ENCODE assay signal across 8 cellular contexts in the genomic region with DNA sequence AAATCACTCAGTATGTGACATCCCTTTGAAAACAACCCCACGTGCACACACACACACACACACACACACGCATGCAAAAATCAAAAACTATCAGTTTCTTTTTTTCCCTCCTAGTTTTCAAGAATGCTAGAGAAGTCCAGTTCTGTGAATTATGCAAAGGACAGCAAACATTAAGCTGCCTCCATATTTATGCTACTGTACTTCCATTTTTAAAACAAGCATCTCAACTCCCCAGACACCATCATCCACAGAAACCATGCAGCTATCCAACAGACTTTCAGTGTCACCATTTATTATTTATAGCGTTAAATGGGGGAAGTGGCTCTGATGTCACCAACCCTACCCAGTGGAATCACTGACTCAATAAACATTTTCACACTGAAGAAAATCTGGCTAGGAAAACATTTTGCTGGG. TPM values are rescaled to one million over a fixed set of nuclear protein-coding genes. Genes with fewer than 3 reads are reported as not detected.
A peak's percentile ranks its signal among the peaks of the same experiment; 100 is the strongest.
DNase-seq lines count a peak whose midpoint lies in the region; ATAC-seq and TF ChIP-seq lines count a peak whose summit lies in the region.

No MANE protein-coding gene starts in this region.

- TF ChIP-seq CTCF in adrenal gland (IDR thresholded peaks at IDR 0.05), result no peak
- TF ChIP-seq CTCF in liver (IDR thresholded peaks at IDR 0.05; ENCODE audit: low read depth, low read length, missing input control), result no peak
- TF ChIP-seq CTCF in transverse colon (IDR thresholded peaks at IDR 0.05), result no peak
- TF ChIP-seq CTCF in omental fat pad (IDR thresholded peaks at IDR 0.05), result no peak

- no peak overlapping the region for H3K9ac ChIP-seq in liver (ENCODE audit: low read depth in 1 of 2, low read length in 2 of 2)

- TF ChIP-seq EP300 in transverse colon (IDR thresholded peaks at IDR 0.05; ENCODE audit: low read depth), result no peak

- H3K27ac ChIP-seq in adrenal gland, result peak overlapping the region; percentile 91 to 98 (median 97)
- peak overlapping the region; percentile 99 for H3K27ac ChIP-seq in liver (ENCODE audit: low read depth in 1 of 2, low read length in 2 of 2)
- peak overlapping the region; percentile 95 to 96 (median 96) for H3K27ac ChIP-seq in transverse colon

- intact Hi-C loops in adrenal gland (cut with DNase I), result loop anchor here in 1 of 2 donors (10.0 kb wide), 1 partner anchor 90 kb away; no protein-coding TSS in a partner anchor
- intact Hi-C loops in transverse colon (cut with DNase I; ENCODE audit: low total_unique reads), result no loop called here

- peak; percentile 68 for DNase-seq in CD1c-positive myeloid dendritic cell (ENCODE audit: extremely low spot score)
- no peak for DNase-seq in MG63
- peak in 2 of 7 donors; percentile 19 to 24 for DNase-seq in adrenal gland
- DNase-seq in transverse colon, result no peak
- no peak for DNase-seq in omental fat pad (ENCODE audit: low spot score)
- no peak for DNase-seq in activated CD4-positive, CD25-positive, alpha-beta regulatory T cell (lab: John Stamatoyannopoulos, UW)

- in situ Hi-C loops in transverse colon (cut with MboI; ENCODE audit: low pct_ligation_motif_present in 1 of 4, low pct_unique_long_range_greater_than_20kb in 1 of 4, low sequenced_read_pairs in 3 of 4), result no loop called here

- WGBS in adrenal gland, 4 donors, result 16 to 28% (median 22%) methylated on average over 3 of the region's 3 CpGs
- 45% methylated on average over 3 of the region's 3 CpGs for WGBS in liver
- 28 to 50% methylated on average over 2 to 3 of the region's 3 CpGs for WGBS in transverse colon (ENCODE audit: low coverage in 1 of 2), 2 donors

- TF ChIP-seq POLR2A in adrenal gland (IDR thresholded peaks at IDR 0.05) (no peak), transverse colon (IDR thresholded peaks at IDR 0.05) (no peak)

- H3K4me3 ChIP-seq in MG63, result peak overlapping the region; percentile 97
- H3K4me3 ChIP-seq in adrenal gland, result peak overlapping the region in 1 of 4 donors; percentile 87
- H3K4me3 ChIP-seq in liver (ENCODE audit: low read depth in 1 of 3, low read length in 3 of 3), result peak overlapping the region in 2 of 3 donors; percentile 86 to 91
- H3K4me3 ChIP-seq in transverse colon, result peak overlapping the region in 3 of 4 donors; percentile 85 to 95 (median 89)

- H3K4me1 ChIP-seq in adrenal gland (replicated peaks in 1 of 2), result peaks cover 37 to 60% of the 10 kb centered on the region in 2 donors
- peaks cover 11 to 43% (median 23%) of the 10 kb centered on the region in 4 donors for H3K4me1 ChIP-seq in liver (ENCODE audit: control insufficient read depth in 4 of 4, insufficient read depth in 4 of 4, low read length in 3 of 4)
- peaks cover 21 to 63% (median 42%) of the 10 kb centered on the region in 4 donors for H3K4me1 ChIP-seq in transverse colon

- H3K9me3 ChIP-seq in MG63, result no peaks in the 10 kb centered on the region
- no peaks in the 10 kb centered on the region for H3K9me3 ChIP-seq in adrenal gland (replicated peaks in 1 of 3)
- no peaks in the 10 kb centered on the region for H3K9me3 ChIP-seq in liver (ENCODE audit: control insufficient read depth in 4 of 4, low read length in 3 of 4)
- no peaks in the 10 kb centered on the region for H3K9me3 ChIP-seq in transverse colon

- H3K27me3 ChIP-seq in MG63 (no peaks in the 10 kb centered on the region), adrenal gland (no peaks in the 10 kb centered on the region), liver (ENCODE audit: control insufficient read depth in 4 of 4, insufficient read depth in 4 of 4, low read length in 3 of 4) (no peaks in the 10 kb centered on the region), transverse colon (no peaks in the 10 kb centered on the region)

- ATAC-seq in omental fat pad (ENCODE audit: low FRiP score) (no peak), HG03280 (IDR thresholded peaks at IDR 0.05; ENCODE audit: unreplicated experiment) (no peak)

- TF ChIP-seq RAD21 in liver (IDR thresholded peaks at IDR 0.05), result no peak

- H3K36me3 ChIP-seq in MG63 (peaks cover 10% of the 10 kb centered on the region), adrenal gland (replicated peaks in 1 of 2) (no peaks in the 10 kb centered on the region), liver (ENCODE audit: control insufficient read depth in 4 of 4, insufficient read depth in 3 of 4, low read depth in 1 of 4, low read length in 3 of 4) (no peaks in the 10 kb centered on the region), transverse colon (no peaks in the 10 kb centered on the region)

TF ChIP-seq in liver, 16 proteins besides CTCF, POLR2A, EP300 and RAD21:
- TF ChIP-seq TAF1 (conservative IDR thresholded peaks at IDR 0.05) (no peak), HNF4A (conservative IDR thresholded peaks at IDR 0.05) (no peak), YY1 (IDR thresholded peaks at IDR 0.05) (no peak), EGR1 (IDR thresholded peaks at IDR 0.05; ENCODE audit: low read depth in 2 of 2) (no peak), SP1 (IDR thresholded peaks at IDR 0.05) (no peak), REST (IDR thresholded peaks at IDR 0.05) (no peak), FOXA2 (IDR thresholded peaks at IDR 0.05) (no peak), FOXA1 (IDR thresholded peaks at IDR 0.05) (no peak), ATF3 (IDR thresholded peaks at IDR 0.05) (no peak)
- TF ChIP-seq, protein P1, sequence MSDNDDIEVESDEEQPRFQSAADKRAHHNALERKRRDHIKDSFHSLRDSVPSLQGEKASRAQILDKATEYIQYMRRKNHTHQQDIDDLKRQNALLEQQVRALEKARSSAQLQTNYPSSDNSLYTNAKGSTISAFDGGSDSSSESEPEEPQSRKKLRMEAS (IDR thresholded peaks at IDR 0.05), result no peak

RNA-seq across cellular contexts. Expression of gene FBXW11, which starts 1.6 kb away (rescaled TPM):
- total RNA-seq in MG63 (2014; rRNA removed; shearing (Covaris generic); ENCODE audit: low replicate concordance), result 71.1 and 106 TPM in 2 replicates
- total RNA-seq in adrenal gland (10 to 100 TPM; 41.7 to 89.0 (median 71.6) TPM), liver (10 to 100 TPM; 31.0 to 37.5 TPM), transverse colon (10 to 100 TPM; 22.8 to 44.8 (median 40.3) TPM), omental fat pad (10 to 100 TPM; 44.6 to 60.9 (median 55.7) TPM)
- polyA plus RNA-seq in adrenal gland (10 to 100 TPM in 2 of 3 donors, 1 to 10 TPM in 1; 6.8 to 51.6 (median 11.1) TPM), liver (10 to 100 TPM; 11.2 to 13.0 TPM)
